In genomic region chr4:55103224-55103623, GRCh38 we compare ENCODE assay signal across 19 cellular contexts. TPM values are rescaled to one million over a fixed set of nuclear protein-coding genes. Genes with fewer than 3 reads are reported as not detected.
A peak's percentile ranks its signal among the peaks of the same experiment; 100 is the strongest.
DNase-seq lines count a peak whose midpoint lies in the region; ATAC-seq and TF ChIP-seq lines count a peak whose summit lies in the region.
"Had no signal": no experiment of that assay in that cellular context is flagged by ENCODE, and none has a peak within 500 bp of the region (broad histone marks: within the 10 kb centered on the region; RNA-seq: fewer than 3 reads in every experiment).

No MANE protein-coding gene starts in this region.

- H3K27me3 ChIP-seq in right atrium auricular region (no peaks in the 10 kb centered on the region), heart left ventricle (no peaks in the 10 kb centered on the region)
- H3K27me3 ChIP-seq: BLaER1 had no signal

- H3K36me3 ChIP-seq in right atrium auricular region (no peaks in the 10 kb centered on the region), heart left ventricle (peaks cover 0 to 82% (median 7%) of the 10 kb centered on the region in 9 donors)
- H3K36me3 ChIP-seq: BLaER1 had no signal

- H3K27ac ChIP-seq in right atrium auricular region (peak overlapping the region in 1 of 2 donors; percentile 40), heart left ventricle (no peak overlapping the region)
- H3K27ac ChIP-seq: BLaER1, HL-60 had no signal

- TF ChIP-seq POLR2A in heart left ventricle (IDR thresholded peaks at IDR 0.05), result no peak

- 45 to 58% (median 53%) methylated on average over 3 of the region's 3 CpGs for WGBS in heart left ventricle, 4 donors

- POLR2A ChIA-PET in HEK293T (lab: Yijun Ruan, JAX), result no interaction called here

- H3K9me3 ChIP-seq in right atrium auricular region, result no peaks in the 10 kb centered on the region
- H3K9me3 ChIP-seq in heart left ventricle, result no peaks in the 10 kb centered on the region
- H3K9me3 ChIP-seq: BLaER1, Caco-2 had no signal

- DNase-seq in Right ventricle myocardium inferior (ENCODE audit: missing footprints), result no peak
- DNase-seq in right atrium auricular region (ENCODE audit: low spot score), result no peak
- no peak for DNase-seq in heart left ventricle
- no peak for DNase-seq in sciatic nerve (ENCODE audit: low spot score)
- no peak for DNase-seq in NK-92 treated with Interleukin-12 subunit alpha and Interleukin-12 subunit beta, amount 100 ng/mL, for 24 hours (lab: John Stamatoyannopoulos, UW)
- DNase-seq in HEK293T (ENCODE audit: extremely low spot score), result no peak
- DNase-seq: 8988T; AML-193; Caco-2; CD8-positive, alpha-beta memory T cell; DMS79; GOT3; H9; HFFc6 had no signal

- TF ChIP-seq CTCF in right atrium auricular region (IDR thresholded peaks at IDR 0.05) (no peak), heart left ventricle (IDR thresholded peaks at IDR 0.05) (no peak)

- ATAC-seq in Right ventricle myocardium inferior, result peak; percentile 54
- peak; percentile 46 to 67 (median 50) for ATAC-seq in heart left ventricle
- ATAC-seq in sciatic nerve, result peak; percentile 77
- no peak for ATAC-seq in GM19324 (IDR thresholded peaks at IDR 0.05; ENCODE audit: low FRiP score, unreplicated experiment)
- ATAC-seq: GM12878 had no signal

- H3K4me1 ChIP-seq in right atrium auricular region (peaks cover 0 to 9% of the 10 kb centered on the region in 2 donors), heart left ventricle (peaks cover 0 to 9% (median 0%) of the 10 kb centered on the region in 12 donors)

- CTCF ChIA-PET in HEK293T (lab: Yijun Ruan, JAX), result no interaction called here

- H3K4me3 ChIP-seq in right atrium auricular region (no peak overlapping the region), heart left ventricle (no peak overlapping the region)
- H3K4me3 ChIP-seq: BLaER1, GM12878 had no signal

- intact Hi-C loops in Right ventricle myocardium inferior (cut with DNase I) (no loop called here), heart left ventricle (cut with DNase I) (no loop called here), sciatic nerve (cut with DNase I) (no loop called here)

TF ChIP-seq in HEK293T, 16 proteins besides CTCF, POLR2A, EP300 and RAD21:
- TF ChIP-seq L3MBTL2 (conservative IDR thresholded peaks at IDR 0.05) (no peak), SP1 (IDR thresholded peaks at IDR 0.05) (no peak), PKNOX1 (IDR thresholded peaks at IDR 0.05) (no peak), ELF4 (IDR thresholded peaks at IDR 0.05) (no peak), LEF1 (IDR thresholded peaks at IDR 0.05; ENCODE audit: borderline replicate concordance) (no peak), FOXA1 (IDR thresholded peaks at IDR 0.05) (no peak), FOXM1 (IDR thresholded peaks at IDR 0.05; ENCODE audit: borderline replicate concordance) (no peak), FOXK2 (IDR thresholded peaks at IDR 0.05) (no peak), SUZ12 (IDR thresholded peaks at IDR 0.05) (no peak), ARNT (IDR thresholded peaks at IDR 0.05) (no peak)
TF ChIP-seq in HEK293T: peak in this region for 0.

RNA-seq across cellular contexts. Expression of gene KDR, which starts 22.2 kb away (rescaled TPM):
- total RNA-seq in Right ventricle myocardium inferior (23.2 TPM), right atrium auricular region (10 to 100 TPM; 32.5 to 52.9 TPM), heart left ventricle (10 to 100 TPM; 13.4 to 51.0 (median 34.5) TPM), sciatic nerve (60.7 TPM)
- 10 to 100 TPM in 1 of 2 donors, 1 to 10 TPM in 1; 7.7 to 10.6 TPM for polyA plus RNA-seq in heart left ventricle
- total RNA-seq: Caco-2; CD8-positive, alpha-beta memory T cell; G401; HFFc6 had no signal
- polyA plus RNA-seq: CD8-positive, alpha-beta memory T cell had no signal
